29 cellular contexts compared by ENCODE assay signal in genomic region chr2:98126061-98126460, GRCh38. TPM values are rescaled to one million over a fixed set of nuclear protein-coding genes. Genes with fewer than 3 reads are reported as not detected.
"Had no signal": no experiment of that assay in that cellular context is flagged by ENCODE, and none has a peak within 500 bp of the region (broad histone marks: within the 10 kb centered on the region; RNA-seq: fewer than 3 reads in every experiment).

No MANE protein-coding gene starts in this region.

- H3K4me3 ChIP-seq: left ventricle myocardium inferior, lung, tibial nerve had no signal

- H3K9me3 ChIP-seq: left ventricle myocardium inferior, neutrophil, tibial nerve had no signal

- DNase-seq: activated B cell treated with CpG ODN at 0.5 μM for 24 hours; activated CD4-positive, alpha-beta T cell treated with anti-CD3 and anti-CD28 coated beads for 36 hours; activated CD4-positive, alpha-beta T cell treated with anti-CD3 and anti-CD28 coated beads, Interleukin-2, amount 50 U/mL, for 4 hours; activated naive CD4-positive, alpha-beta T cell; activated T-cell treated with anti-CD3 and anti-CD28 coated beads for 4 hours; activated T-cell treated with anti-CD3 and anti-CD28 coated beads, Interleukin-2, amount 50 U/mL, for 72 hours; anterior cingulate cortex; cerebellar nuclear complex; cortex of kidney; effector memory CD8-positive, alpha-beta T cell; foreskin melanocyte; islet precursor cell; left ventricle myocardium inferior; mesendoderm; retina; stimulated activated CD4-positive, alpha-beta T cell treated with anti-CD3 and anti-CD28 coated beads, Interleukin-15, amount 100 ng/mL, for 24 hours; stimulated activated CD4-positive, alpha-beta T cell treated with anti-CD3 and anti-CD28 coated beads, Interleukin-2, amount 100 ng/mL, for 24 hours; stimulated activated naive CD4-positive, alpha-beta T cell; T-helper 2 cell had no signal

- H3K27ac ChIP-seq: left ventricle myocardium inferior, neutrophil, tibial nerve had no signal

- H3K36me3 Mint-ChIP-seq: activated naive CD4-positive, alpha-beta T cell treated with anti-CD3 and anti-CD28 coated beads, Interleukin-2, amount 50 U/mL, for 72 hours; natural killer cell treated with Interleukin-12 subunit alpha and Interleukin-12 subunit beta and Interleukin-15 and Interleukin-18, amount 100 ng/mL, for 72 hours had no signal

- H3K27ac Mint-ChIP-seq: activated B cell treated with CpG ODN at 0.5 μM for 24 hours; activated CD4-positive, alpha-beta T cell treated with anti-CD3 and anti-CD28 coated beads for 36 hours; activated naive CD4-positive, alpha-beta T cell treated with anti-CD3 and anti-CD28 coated beads, Interleukin-2, amount 50 U/mL, for 72 hours; activated T-cell treated with anti-CD3 and anti-CD28 coated beads, Interleukin-2, amount 50 U/mL, for 72 hours; effector memory CD8-positive, alpha-beta T cell; natural killer cell treated with Interleukin-12 subunit alpha and Interleukin-12 subunit beta and Interleukin-15 and Interleukin-18, amount 100 ng/mL, for 72 hours; progenitor cell of endocrine pancreas had no signal

- H3K27me3 ChIP-seq: neutrophil, tibial nerve had no signal

- H3K4me3 Mint-ChIP-seq: activated B cell treated with CpG ODN at 0.5 μM for 24 hours; activated CD4-positive, alpha-beta T cell treated with anti-CD3 and anti-CD28 coated beads for 36 hours; activated T-cell treated with anti-CD3 and anti-CD28 coated beads, Interleukin-2, amount 50 U/mL, for 72 hours; effector memory CD8-positive, alpha-beta T cell; natural killer cell treated with Interleukin-12 subunit alpha and Interleukin-12 subunit beta and Interleukin-15 and Interleukin-18, amount 100 ng/mL, for 72 hours had no signal

- H3K9me3 Mint-ChIP-seq: activated B cell treated with CpG ODN at 0.5 μM for 24 hours; activated naive CD4-positive, alpha-beta T cell treated with anti-CD3 and anti-CD28 coated beads, Interleukin-2, amount 50 U/mL, for 72 hours; activated T-cell treated with anti-CD3 and anti-CD28 coated beads, Interleukin-2, amount 50 U/mL, for 72 hours; effector memory CD8-positive, alpha-beta T cell; natural killer cell treated with Interleukin-12 subunit alpha and Interleukin-12 subunit beta and Interleukin-15 and Interleukin-18, amount 100 ng/mL, for 72 hours had no signal

- H3K36me3 ChIP-seq: left ventricle myocardium inferior, neutrophil, tibial nerve had no signal

- H3K4me1 ChIP-seq: tibial nerve had no signal

RNA-seq across cellular contexts. Expression of gene VWA3B, which starts 39.1 kb away (rescaled TPM):
- total RNA-seq: activated B cell treated with CpG ODN at 0.5 μM for 24 hours; activated CD4-positive, alpha-beta T cell treated with anti-CD3 and anti-CD28 coated beads for 36 hours; activated naive CD4-positive, alpha-beta T cell treated with anti-CD3 and anti-CD28 coated beads, Interleukin-2, amount 50 U/mL, for 72 hours; bronchial epithelial cell; mononuclear cell; myocyte; natural killer cell treated with Interleukin-12 subunit alpha and Interleukin-12 subunit beta and Interleukin-15 and Interleukin-18, amount 100 ng/mL, for 72 hours; osteocyte had no signal
